In the genomic region with DNA sequence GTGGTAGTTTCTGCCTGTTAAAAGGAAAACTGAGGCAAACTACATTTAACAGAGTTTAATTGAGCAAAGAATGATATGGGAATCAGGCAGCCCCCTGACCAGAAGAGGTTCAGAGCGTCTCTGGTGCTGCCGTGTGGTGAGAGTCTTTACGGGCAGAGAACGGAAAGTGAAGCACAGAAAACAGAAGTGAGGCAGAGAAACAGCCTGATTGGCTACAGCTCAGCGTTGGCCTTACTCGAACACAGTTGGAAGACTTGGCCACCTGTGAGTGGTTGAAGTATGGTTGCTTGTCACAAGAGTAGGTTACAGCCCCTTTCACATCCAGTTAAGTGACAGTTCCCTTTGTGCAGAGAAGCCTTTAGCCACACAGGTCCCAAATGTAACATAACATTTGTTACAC, we compare ENCODE assay signal across 8 cellular contexts. TPM values are rescaled to one million over a fixed set of nuclear protein-coding genes. Genes with fewer than 3 reads are reported as not detected.
DNase-seq lines count a peak whose midpoint lies in the region; ATAC-seq and TF ChIP-seq lines count a peak whose summit lies in the region.

No MANE protein-coding gene starts in this region.

- H3K36me3 ChIP-seq in left lung (no peaks in the 10 kb centered on the region), upper lobe of left lung (no peaks in the 10 kb centered on the region)

- H3K4me1 ChIP-seq in left lung, result peaks cover 0 to 35% of the 10 kb centered on the region in 2 donors
- peaks cover 0 to 10% (median 1%) of the 10 kb centered on the region in 4 donors for H3K4me1 ChIP-seq in upper lobe of left lung

- no peaks in the 10 kb centered on the region for H3K27me3 Mint-ChIP-seq in activated T-cell treated with anti-CD3 and anti-CD28 coated beads, Interleukin-2, amount 50 U/mL, for 24 hours

- no peaks in the 10 kb centered on the region for H3K9me3 ChIP-seq in left lung
- no peaks in the 10 kb centered on the region for H3K9me3 ChIP-seq in upper lobe of left lung

- peak overlapping the region in 1 of 2 donors; percentile 15 for H3K27ac ChIP-seq in left lung
- H3K27ac ChIP-seq in upper lobe of left lung, result peak overlapping the region; percentile 17 to 48 (median 33)

- peaks cover 21% of the 10 kb centered on the region for H3K4me1 Mint-ChIP-seq in activated T-cell treated with anti-CD3 and anti-CD28 coated beads, Interleukin-2, amount 50 U/mL, for 24 hours (ENCODE audit: low read depth)

- no peaks in the 10 kb centered on the region for H3K36me3 Mint-ChIP-seq in activated T-cell treated with anti-CD3 and anti-CD28 coated beads, Interleukin-2, amount 50 U/mL, for 24 hours (ENCODE audit: low read depth)

- H3K27me3 ChIP-seq in left lung, result no peaks in the 10 kb centered on the region
- H3K27me3 ChIP-seq in upper lobe of left lung, result no peaks in the 10 kb centered on the region

- peak in 1 of 4 donors; percentile 58 for TF ChIP-seq POLR2A in upper lobe of left lung (IDR thresholded peaks at IDR 0.05)

- DNase-seq in GDM1 (lab: John Stamatoyannopoulos, UW) (peak; percentile 74), left lung (peak in 1 of 2 donors; percentile 52), upper lobe of left lung (peak in 1 of 2 donors; percentile 72), AG08395 (ENCODE audit: low spot score) (no peak), NCI-H2081 treated with DMSO at 0.1 percent for 48 hours (lab: John Stamatoyannopoulos, UW) (no peak)
- DNase-seq in activated T-cell treated with anti-CD3 and anti-CD28 coated beads, Interleukin-2, amount 50 U/mL, for 24 hours, result peak; percentile 36

- H3K9me3 Mint-ChIP-seq in activated T-cell treated with anti-CD3 and anti-CD28 coated beads, Interleukin-2, amount 50 U/mL, for 24 hours, result no peaks in the 10 kb centered on the region

- peak overlapping the region; percentile 64 for H3K27ac Mint-ChIP-seq in activated T-cell treated with anti-CD3 and anti-CD28 coated beads, Interleukin-2, amount 50 U/mL, for 24 hours

- 11 to 21% methylated on average over 6 of the region's 6 CpGs for WGBS in upper lobe of left lung, 2 donors

- H3K4me3 ChIP-seq in left lung (no peak overlapping the region), upper lobe of left lung (no peak overlapping the region)

- TF ChIP-seq EP300 in upper lobe of left lung (IDR thresholded peaks at IDR 0.05), result no peak

- ATAC-seq in GM19467 (IDR thresholded peaks at IDR 0.05; ENCODE audit: unreplicated experiment), result peak; percentile 97
- peak; percentile 92 for ATAC-seq in HG03558 (IDR thresholded peaks at IDR 0.05; ENCODE audit: extremely low read depth, unreplicated experiment)
- ATAC-seq in left lung, result peak; percentile 78
- peak; percentile 65 to 69 for ATAC-seq in upper lobe of left lung (ENCODE audit: low FRiP score in 2 of 2)

- intact Hi-C loops in left lung (cut with DNase I), result no loop called here

- H3K4me3 Mint-ChIP-seq in activated T-cell treated with anti-CD3 and anti-CD28 coated beads, Interleukin-2, amount 50 U/mL, for 24 hours, result peak overlapping the region; percentile 60

- TF ChIP-seq CTCF in left lung (IDR thresholded peaks at IDR 0.05) (no peak), upper lobe of left lung (IDR thresholded peaks at IDR 0.05) (no peak)

RNA-seq across cellular contexts. Expression of a gene that starts 16.9 kb away (rescaled TPM):
- total RNA-seq in left lung (100 to 1,000 TPM; 191 to 210 TPM), upper lobe of left lung (100 to 1,000 TPM in 5 of 6 donors, 10 to 100 TPM in 1; 67.1 to 423 (median 158) TPM)

Comparison
In these comparisons a context has a peak if more than half of its experiments do, and no peak if none do; other contexts are left out.
1. DNase-seq: peak in GDM1 (single experiment) and activated T-cell treated with anti-CD3 and anti-CD28 coated beads, Interleukin-2, amount 50 U/mL, for 24 hours (single experiment); none in AG08395 (single experiment) and NCI-H2081 treated with DMSO at 0.1 percent for 48 hours (single experiment).
2. Peak in every context shown above with its lines, with median percentiles within 50 percentile points of each other: ATAC-seq.